Comparison of ENCODE assay signal across 13 cellular contexts in the genomic region with DNA sequence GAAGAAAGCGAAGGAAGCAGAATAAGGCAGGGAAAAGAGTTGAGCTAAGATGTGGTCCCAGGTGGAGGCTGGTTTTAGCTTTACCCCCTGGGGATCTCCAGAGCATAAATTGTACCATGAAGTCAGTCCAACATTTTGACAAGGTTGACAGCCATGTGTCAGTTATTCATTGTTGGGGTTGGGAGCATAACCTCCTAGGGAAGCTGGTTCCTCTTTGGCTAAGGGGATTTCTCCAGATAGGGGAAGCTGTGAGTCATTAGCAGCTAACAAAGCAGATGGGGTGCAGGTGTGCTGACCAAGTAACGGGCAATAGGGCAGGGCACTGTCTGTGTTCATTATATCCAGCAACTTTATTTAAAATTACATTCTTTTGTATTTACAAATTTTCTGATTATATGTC.
A peak's percentile ranks its signal among the peaks of the same experiment; 100 is the strongest.
DNase-seq lines count a peak whose midpoint lies in the region; ATAC-seq and TF ChIP-seq lines count a peak whose summit lies in the region.
"Had no signal": no experiment of that assay in that cellular context is flagged by ENCODE, and none has a peak within 500 bp of the region (broad histone marks: within the 10 kb centered on the region; RNA-seq: fewer than 3 reads in every experiment).

No MANE protein-coding gene starts in this region.

- H3K4me3 Mint-ChIP-seq in T-helper 17 cell: no peak overlapping the region
- H3K4me3 Mint-ChIP-seq in CD8-positive, alpha-beta memory T cell: no peak overlapping the region
- H3K4me3 Mint-ChIP-seq: activated T-helper 17 cell treated with anti-CD3 and anti-CD28 coated beads, Interleukin-2, amount 50 U/mL, for 72 hours; B cell had no signal

- peak; percentile 64 for ATAC-seq in GM19397 (IDR thresholded peaks at IDR 0.05; ENCODE audit: unreplicated experiment)
- no peak for ATAC-seq in T-helper 17 cell
- ATAC-seq in HG03280 (IDR thresholded peaks at IDR 0.05; ENCODE audit: unreplicated experiment): no peak
- ATAC-seq: activated T-helper 17 cell treated with anti-CD3 and anti-CD28 coated beads, Interleukin-2, amount 50 U/mL, for 72 hours had no signal

- no peaks in the 10 kb centered on the region for H3K4me1 Mint-ChIP-seq in T-helper 17 cell
- H3K4me1 Mint-ChIP-seq in CD8-positive, alpha-beta memory T cell: no peaks in the 10 kb centered on the region
- H3K4me1 Mint-ChIP-seq: activated T-helper 17 cell treated with anti-CD3 and anti-CD28 coated beads, Interleukin-2, amount 50 U/mL, for 72 hours; B cell had no signal

- peaks cover 63% of the 10 kb centered on the region for H3K4me1 ChIP-seq in BLaER1
- no peaks in the 10 kb centered on the region for H3K4me1 ChIP-seq in mammary epithelial cell (ENCODE audit: insufficient read depth, low read length)
- no peaks in the 10 kb centered on the region for H3K4me1 ChIP-seq in CD8-positive, alpha-beta memory T cell (ENCODE audit: insufficient read depth, low read length)
- H3K4me1 ChIP-seq: vagina had no signal

- BruUV-seq in mammary epithelial cell (replicated peaks; lab: Mats Ljungman, UMichigan): no TSS peak

- H3K9me3 Mint-ChIP-seq in CD8-positive, alpha-beta memory T cell: peaks cover 0 to under 1% (median 0%) of the 10 kb centered on the region in 5 donors

- H3K79me2 ChIP-seq in mammary epithelial cell (ENCODE audit: insufficient read depth, low read length): no peaks in the 10 kb centered on the region

- intact Hi-C loops in mammary epithelial cell (cut with micrococcal nuclease): no loop called here

- H3K27me3 ChIP-seq in BLaER1 (no peaks in the 10 kb centered on the region), mammary epithelial cell (ENCODE audit: insufficient read depth, low read length) (peaks cover 2% of the 10 kb centered on the region)
- no peaks in the 10 kb centered on the region for H3K27me3 ChIP-seq in CD8-positive, alpha-beta memory T cell (ENCODE audit: insufficient read depth, low read length, poor library complexity, severe bottlenecking)
- H3K27me3 ChIP-seq: vagina had no signal

- H3K9ac ChIP-seq in BLaER1 (no peak overlapping the region; the same call in 1 of the 2 replicates), mammary epithelial cell (ENCODE audit: insufficient read depth, low read length) (no peak overlapping the region)

- H4K20me1 ChIP-seq in BLaER1 (no peaks in the 10 kb centered on the region), mammary epithelial cell (ENCODE audit: insufficient read depth, low read length) (no peaks in the 10 kb centered on the region)

- H2AFZ ChIP-seq in mammary epithelial cell (ENCODE audit: low read depth, low read length): no peak overlapping the region

- peaks cover 23% of the 10 kb centered on the region for H3K27me3 Mint-ChIP-seq in T-helper 17 cell
- peaks cover 8% of the 10 kb centered on the region in 2 donors for H3K27me3 Mint-ChIP-seq in CD8-positive, alpha-beta memory T cell
- H3K27me3 Mint-ChIP-seq: B cell had no signal

- peaks cover 27% of the 10 kb centered on the region for H3K9me3 ChIP-seq in BLaER1
- no peaks in the 10 kb centered on the region for H3K9me3 ChIP-seq in mammary epithelial cell (replicated peaks; ENCODE audit: insufficient read depth, low read length)
- no peaks in the 10 kb centered on the region for H3K9me3 ChIP-seq in T-helper 17 cell (ENCODE audit: control insufficient read depth, low read length, poor library complexity, severe bottlenecking)
- H3K9me3 ChIP-seq in CD8-positive, alpha-beta memory T cell (ENCODE audit: low read length): no peaks in the 10 kb centered on the region
- H3K9me3 ChIP-seq: vagina had no signal

- H3K36me3 ChIP-seq in BLaER1 (no peaks in the 10 kb centered on the region), mammary epithelial cell (ENCODE audit: insufficient read depth, low read length) (no peaks in the 10 kb centered on the region)
- no peaks in the 10 kb centered on the region for H3K36me3 ChIP-seq in CD8-positive, alpha-beta memory T cell (ENCODE audit: insufficient read depth, low read length)
- H3K36me3 ChIP-seq: vagina had no signal

- CTCF ChIA-PET in mammary epithelial cell (lab: Charles Lee; ENCODE audit: low non-redundant PET): no interaction called here
- CTCF ChIA-PET in CD8-positive, alpha-beta memory T cell (lab: Charles Lee): no interaction called here

- peak overlapping the region; percentile 72 for H3K4me2 ChIP-seq in BLaER1
- no peak overlapping the region for H3K4me2 ChIP-seq in mammary epithelial cell (ENCODE audit: insufficient read depth, low read depth, low read length)

- DNase-seq in HT1080 (ENCODE audit: low read depth): peak; percentile 46
- DNase-seq in mammary epithelial cell: peak; percentile 24
- no peak for DNase-seq in globus pallidus (ENCODE audit: low spot score)
- DNase-seq in T-helper 17 cell: no peak
- no peak for DNase-seq in CD8-positive, alpha-beta memory T cell
- DNase-seq: NCI-H524 treated with DMSO at 0.1 percent for 48 hours had no signal

- no peak overlapping the region for H3K27ac Mint-ChIP-seq in T-helper 17 cell
- H3K27ac Mint-ChIP-seq in CD8-positive, alpha-beta memory T cell: no peak overlapping the region
- H3K27ac Mint-ChIP-seq: activated T-helper 17 cell treated with anti-CD3 and anti-CD28 coated beads, Interleukin-2, amount 50 U/mL, for 72 hours; B cell had no signal

- in situ Hi-C loops in mammary epithelial cell (cut with MboI; ENCODE audit: low sequenced_read_pairs in 2 of 2): no loop called here

- POLR2A ChIA-PET in CD8-positive, alpha-beta memory T cell (lab: Charles Lee): no interaction called here

- no peaks in the 10 kb centered on the region for H3K36me3 Mint-ChIP-seq in T-helper 17 cell (ENCODE audit: low read depth)
- no peaks in the 10 kb centered on the region for H3K36me3 Mint-ChIP-seq in CD8-positive, alpha-beta memory T cell

- 58% methylated on average over 2 of the region's 2 CpGs for WGBS in mammary epithelial cell (ENCODE audit: low coverage, missing lambda C conversion rate)

- H3K27ac ChIP-seq in BLaER1 (0 out of 2 replicates have a peak overlapping the region, but pooled peaks have one; percentile 12), mammary epithelial cell (ENCODE audit: insufficient read depth, low read depth, low read length) (no peak overlapping the region)
- H3K27ac ChIP-seq in CD8-positive, alpha-beta memory T cell (ENCODE audit: low read depth, low read length): no peak overlapping the region
- H3K27ac ChIP-seq: vagina, VCaP had no signal

- no peak overlapping the region for H3K4me3 ChIP-seq in BLaER1
- H3K4me3 ChIP-seq in mammary epithelial cell (replicated peaks in 1 of 3; ENCODE audit: insufficient read depth in 1 of 3, low read depth in 2 of 3, low read length in 3 of 3): no peak overlapping the region
- no peak overlapping the region for H3K4me3 ChIP-seq in CD8-positive, alpha-beta memory T cell (ENCODE audit: low read length)
- H3K4me3 ChIP-seq: vagina had no signal

- TF ChIP-seq CTCF in mammary epithelial cell (conservative IDR thresholded peaks at IDR 0.05 in 1 of 2, IDR thresholded peaks at IDR 0.05 in 1 of 2; ENCODE audit: extremely low read depth in 1 of 2, insufficient read depth in 1 of 2, low read depth in 1 of 2, low read length in 2 of 2): no peak

- dilution Hi-C loops in mammary epithelial cell (cut with HindIII; ENCODE audit: low sequenced_read_pairs): loop anchor here (5.0 kb wide), 1 partner anchor 103 kb away; no protein-coding TSS in a partner anchor

Comparison
In these comparisons a context has a peak if more than half of its experiments do, and no peak if none do; other contexts are left out.
1. DNase-seq: peak in HT1080 (single experiment) and mammary epithelial cell (single experiment); none in globus pallidus (single experiment), T-helper 17 cell (0 of 3) and CD8-positive, alpha-beta memory T cell (0 of 5).